ENCODE assay signal across 21 cellular contexts in genomic region chr11:66815646-66816045, GRCh38. TPM values are rescaled to one million over a fixed set of nuclear protein-coding genes. Genes with fewer than 3 reads are reported as not detected.
DNase-seq lines count a peak whose midpoint lies in the region; ATAC-seq, FAIRE-seq and TF ChIP-seq lines count a peak whose summit lies in the region.
"Had no signal": no experiment of that assay in that cellular context is flagged by ENCODE, and none has a peak within 500 bp of the region (broad histone marks: within the 10 kb centered on the region; RNA-seq: fewer than 3 reads in every experiment).

No MANE protein-coding gene starts in this region.

- intact Hi-C loops in PC-3 (cut with micrococcal nuclease), result loop anchor here (1.0 to 5.0 kb wide), 4 partner anchors 19 to 121 kb away; a partner anchor contains a TSS

- H3K4me1 ChIP-seq in PC-3 (ENCODE audit: insufficient read depth, low read length), result peaks cover 35% of the 10 kb centered on the region
- H3K4me1 ChIP-seq: lower lobe of right lung, Peyer's patch had no signal

- ATAC-seq in PC-3 (peak; percentile 91), GM18520 (IDR thresholded peaks at IDR 0.05; ENCODE audit: unreplicated experiment) (no peak)
- ATAC-seq: activated naive CD4-positive, alpha-beta T cell treated with anti-CD3 and anti-CD28 coated beads, Interleukin-2, amount 50 U/mL, for 72 hours; lower lobe of right lung had no signal

- peak overlapping the region; percentile 40; the same call in 1 of the 2 replicates for H3K4me3 ChIP-seq in PC-3 (ENCODE audit: low read length)
- H3K4me3 ChIP-seq in bronchial epithelial cell (ENCODE audit: low read depth, low read length), result no peak overlapping the region
- H3K4me3 ChIP-seq: lower lobe of right lung, Peyer's patch had no signal

- H3K9ac ChIP-seq in PC-3 (ENCODE audit: low read length), result peak overlapping the region; percentile 50

- no peaks in the 10 kb centered on the region for H3K9me2 ChIP-seq in PC-3 (replicated peaks; ENCODE audit: low read length)

- no peaks in the 10 kb centered on the region for H3K36me3 ChIP-seq in PC-3 (ENCODE audit: low read depth, low read length)
- peaks cover 6% of the 10 kb centered on the region for H3K36me3 ChIP-seq in bronchial epithelial cell (ENCODE audit: control insufficient read depth, insufficient read depth, low read length)
- H3K36me3 ChIP-seq: lower lobe of right lung had no signal

- DNase-seq in HCEC 1CT (peak; percentile 37), PC-3 (peak; percentile 93), bronchial epithelial cell (ENCODE audit: low read depth) (peak; percentile 65), kidney tubule cell (ENCODE audit: low spot score) (peak; percentile 28), medulla oblongata (ENCODE audit: extremely low spot score) (no peak), NCI-H2171 treated with DMSO at 0.1 percent for 48 hours (lab: John Stamatoyannopoulos, UW) (no peak)
- DNase-seq in activated effector memory CD4-positive, alpha-beta T cell treated with anti-CD3 and anti-CD28 coated beads, Interleukin-2, amount 50 U/mL, for 16 hours, result no peak
- DNase-seq: activated CD4-positive, CD25-positive, alpha-beta regulatory T cell; AML-193; endodermal cell; lower lobe of right lung; NCI-H187 treated with DMSO at 0.1 percent for 48 hours; NCI-H226; Peyer's patch; retina; stimulated activated CD4-positive, alpha-beta T cell treated with anti-CD3 and anti-CD28 coated beads, Interleukin-12 subunit alpha, Interleukin-12 subunit beta, amount 100 ng/mL, for 4 hours; substantia nigra; T-helper 9 cell had no signal

- POLR2A ChIA-PET in PC-3 (lab: Charles Lee; ENCODE audit: unreplicated experiment), result interaction anchor here (0.5 to 1.0 kb wide), 2 partner anchors 26 to 349 kb away, joined by 3 to 19 read pairs; no protein-coding TSS in a partner anchor

- H4K20me1 ChIP-seq in PC-3 (ENCODE audit: low read length), result no peaks in the 10 kb centered on the region

- TF ChIP-seq CTCF in PC-3 (conservative IDR thresholded peaks at IDR 0.05; ENCODE audit: low read depth, low read length) (no peak), bronchial epithelial cell (IDR thresholded peaks at IDR 0.05; ENCODE audit: insufficient read depth, low read length, severe bottlenecking) (no peak)

- H3K4me2 ChIP-seq in PC-3 (ENCODE audit: low read length), result peak overlapping the region; percentile 72

- no peak for FAIRE-seq in bronchial epithelial cell (lab: Jason Lieb, UNC)

- no TSS peak for BruUV-seq in PC-3 (replicated peaks; lab: Mats Ljungman, UMichigan)

- H3F3A ChIP-seq in PC-3 (ENCODE audit: low read length, unreplicated experiment), result peaks cover 7% of the 10 kb centered on the region

- H3K27me3 ChIP-seq in PC-3 (ENCODE audit: low read length) (no peaks in the 10 kb centered on the region), bronchial epithelial cell (ENCODE audit: control insufficient read depth, insufficient read depth, low read length) (no peaks in the 10 kb centered on the region)
- H3K27me3 ChIP-seq: Peyer's patch had no signal

- no peaks in the 10 kb centered on the region for H3K9me3 ChIP-seq in PC-3 (ENCODE audit: low read length)
- H3K9me3 ChIP-seq: lower lobe of right lung, Peyer's patch had no signal

- CTCF ChIA-PET in PC-3 (lab: Charles Lee), result no interaction called here

- no peaks in the 10 kb centered on the region for H3K79me2 ChIP-seq in PC-3 (ENCODE audit: low read length)

- H3K27ac ChIP-seq in PC-3 (ENCODE audit: low read length), result peak overlapping the region; percentile 87
- H3K27ac ChIP-seq: HL-60, lower lobe of right lung, Peyer's patch had no signal

- H2AFZ ChIP-seq in PC-3 (ENCODE audit: low read length), result peak overlapping the region; percentile 46

RNA-seq across cellular contexts. Expression of gene RCE1, which starts 27.6 kb away (rescaled TPM):
- total RNA-seq in PC-3 (2014; rRNA removed) (63.9 and 70.4 TPM in 2 replicates), bronchial epithelial cell (17.4 and 26.8 TPM in 2 replicates)

RNA-seq across cellular contexts. Expression of gene LRFN4, which starts 41.2 kb away (rescaled TPM):
- total RNA-seq in PC-3 (2014; rRNA removed) (64.4 and 79.8 TPM in 2 replicates), bronchial epithelial cell (13.1 and 16.3 TPM in 2 replicates)

Comparison
In these comparisons a context has a peak if more than half of its experiments do, and no peak if none do; other contexts are left out.
1. DNase-seq: peak in HCEC 1CT (single experiment), PC-3 (single experiment), bronchial epithelial cell (single experiment) and kidney tubule cell (single experiment); none in activated effector memory CD4-positive, alpha-beta T cell treated with anti-CD3 and anti-CD28 coated beads, Interleukin-2, amount 50 U/mL, for 16 hours (single experiment), medulla oblongata (single experiment) and NCI-H2171 treated with DMSO at 0.1 percent for 48 hours (single experiment).